1 cellular context compared by ENCODE assay signal in genomic region chr3:157089455-157090221, GRCh38.
TF ChIP-seq lines count a peak whose summit lies in the region.

No MANE protein-coding gene starts in this region.

TF ChIP-seq in K562, 482 proteins besides CTCF, POLR2A, EP300 and RAD21 (continued from another document and continues in another):
- TF ChIP-seq ZHX1 (conservative IDR thresholded peaks at IDR 0.05; ENCODE audit: low read length): no peak
- TF ChIP-seq GABPA (tag; conservative IDR thresholded peaks at IDR 0.05; ENCODE audit: low read depth): no peak; the same call in 1 of the 2 replicates
- TF ChIP-seq JUN (IDR thresholded peaks at IDR 0.05; ENCODE audit: borderline replicate concordance, low read depth, low read length): no peak; the same call in 1 of the 2 replicates
- TF ChIP-seq JUN (CRISPR knock-in tag; IDR thresholded peaks at IDR 0.05; ENCODE audit: borderline replicate concordance): no peak
- TF ChIP-seq TCFL5 (CRISPR knock-in tag; conservative IDR thresholded peaks at IDR 0.05): 0 out of 2 replicates have a peak, but pooled peaks have one; percentile 20
- no peak for TF ChIP-seq NCOA2 (IDR thresholded peaks at IDR 0.05; ENCODE audit: partially characterized antibody in 2 of 2)
- TF ChIP-seq FOXK1 (CRISPR knock-in tag; IDR thresholded peaks at IDR 0.05; ENCODE audit: borderline replicate concordance): no peak
- 0 out of 4 replicates have a peak, but pooled peaks of 1 of the 2 experiments have one; percentile 8 for TF ChIP-seq TRIM24 (IDR thresholded peaks at IDR 0.05)
- peak in 1 of 2 experiments; percentile 10 for TF ChIP-seq AFF1 (IDR thresholded peaks at IDR 0.05; ENCODE audit: low read depth in 1 of 2, partially characterized antibody in 2 of 2)
- TF ChIP-seq CHAMP1 (IDR thresholded peaks at IDR 0.05): no peak
- TF ChIP-seq ARID3A (IDR thresholded peaks at IDR 0.05; ENCODE audit: borderline replicate concordance, low read depth, low read length): no peak
- peak in 1 of 2 experiments; percentile 14; a peak in 1 of 4 replicates for TF ChIP-seq ZNF639 (CRISPR knock-in tag; conservative IDR thresholded peaks at IDR 0.05 in 1 of 2, IDR thresholded peaks at IDR 0.05 in 1 of 2)
- no peak for TF ChIP-seq U2AF2 (optimal IDR thresholded peaks at IDR 0.05; ENCODE audit: low read depth, low read length)
- TF ChIP-seq ATF7 (IDR thresholded peaks at IDR 0.05): no peak; the same call in 1 of the 2 replicates
- TF ChIP-seq KDM4B (IDR thresholded peaks at IDR 0.05; ENCODE audit: borderline replicate concordance in 2 of 2, low read depth in 1 of 2): no peak
- TF ChIP-seq FOXK2 (conservative IDR thresholded peaks at IDR 0.05 in 1 of 2, IDR thresholded peaks at IDR 0.05 in 1 of 2; ENCODE audit: low read depth in 2 of 2): 0 out of 4 replicates have a peak, but pooled peaks of 1 of the 2 experiments have one; percentile 42
- no peak for TF ChIP-seq JUNB (CRISPR knock-in tag; conservative IDR thresholded peaks at IDR 0.05)
- TF ChIP-seq ZNF23 (CRISPR knock-in tag; IDR thresholded peaks at IDR 0.05): no peak; the same call in 1 of the 2 replicates
- peak in 1 of 3 experiments; percentile 61; a peak in 2 of 6 replicates for TF ChIP-seq ZBTB11 (CRISPR knock-in tag; IDR thresholded peaks at IDR 0.05)
- TF ChIP-seq ZFP36 (IDR thresholded peaks at IDR 0.05; ENCODE audit: low read depth, low read length, partially characterized antibody): no peak
- TF ChIP-seq ZNF395 (CRISPR knock-in tag; IDR thresholded peaks at IDR 0.05): peak; percentile 67; the same call in 1 of the 2 replicates
- peak; percentile 80 for TF ChIP-seq ZNF644 (tag; IDR thresholded peaks at IDR 0.05; ENCODE audit: low read depth)
- no peak; the same call in 1 of the 2 replicates for TF ChIP-seq BACH1 (tag; IDR thresholded peaks at IDR 0.05)
- TF ChIP-seq CHD1 (IDR thresholded peaks at IDR 0.05; ENCODE audit: low read length): peak; percentile 28
- peak; percentile 63 for TF ChIP-seq POLR2H (tag; IDR thresholded peaks at IDR 0.05; ENCODE audit: low read depth)
- TF ChIP-seq ZNF518B (CRISPR knock-in tag; IDR thresholded peaks at IDR 0.05): 0 out of 2 replicates have a peak, but pooled peaks have one; percentile 17
- no peak for TF ChIP-seq NR2C2 (CRISPR knock-in tag; IDR thresholded peaks at IDR 0.05)
- 0 out of 2 replicates have a peak, but pooled peaks have one; percentile 1 for TF ChIP-seq NR2C2 (tag; IDR thresholded peaks at IDR 0.05)
- TF ChIP-seq E2F1 (CRISPR knock-in tag; IDR thresholded peaks at IDR 0.05): no peak
- peak; percentile 39; the same call in 1 of the 2 replicates for TF ChIP-seq ELF4 (CRISPR knock-in tag; IDR thresholded peaks at IDR 0.05)
- no peak for TF ChIP-seq ZNF696 (CRISPR knock-in tag; conservative IDR thresholded peaks at IDR 0.05)
- no peak for TF ChIP-seq IRF2 (CRISPR knock-in tag; IDR thresholded peaks at IDR 0.05)
